ENCODE assay signal across 2 cellular contexts in genomic region chr11:33507967-33508366, GRCh38.
TF ChIP-seq lines count a peak whose summit lies in the region.

No MANE protein-coding gene starts in this region.

TF ChIP-seq in IMR-90, 13 proteins besides CTCF, POLR2A, EP300 and RAD21 (continued from another document):
- no peak for TF ChIP-seq USF2 (IDR thresholded peaks at IDR 0.05; ENCODE audit: low read depth, low read length)

TF ChIP-seq in HepG2, 621 proteins besides CTCF, POLR2A, EP300 and RAD21 (continued from another document):
- TF ChIP-seq HNF4A (CRISPR knock-in tag; IDR thresholded peaks at IDR 0.05) = 0 out of 2 replicates have a peak, but pooled peaks have one; percentile 26
- TF ChIP-seq ZNF143 (CRISPR knock-in tag; IDR thresholded peaks at IDR 0.05) = peak; percentile 85
- no peak for TF ChIP-seq ZFP1 (CRISPR knock-in tag; IDR thresholded peaks at IDR 0.05)
- TF ChIP-seq, protein P1, sequence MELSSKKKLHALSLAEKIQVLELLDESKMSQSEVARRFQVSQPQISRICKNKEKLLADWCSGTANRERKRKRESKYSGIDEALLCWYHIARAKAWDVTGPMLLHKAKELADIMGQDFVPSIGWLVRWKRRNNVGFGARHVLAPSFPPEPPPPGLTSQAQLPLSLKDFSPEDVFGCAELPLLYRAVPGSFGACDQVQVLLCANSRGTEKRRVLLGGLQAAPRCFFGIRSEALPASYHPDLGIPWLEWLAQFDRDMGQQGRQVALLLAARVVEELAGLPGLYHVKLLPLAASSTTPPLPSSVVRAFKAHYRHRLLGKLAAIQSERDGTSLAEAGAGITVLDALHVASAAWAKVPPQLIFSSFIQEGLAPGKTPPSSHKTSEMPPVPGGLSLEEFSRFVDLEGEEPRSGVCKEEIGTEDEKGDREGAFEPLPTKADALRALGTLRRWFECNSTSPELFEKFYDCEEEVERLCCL (CRISPR knock-in tag; IDR thresholded peaks at IDR 0.05; ENCODE audit: borderline replicate concordance) = no peak
- TF ChIP-seq CSRNP1 (CRISPR knock-in tag; IDR thresholded peaks at IDR 0.05) = no peak
- TF ChIP-seq, protein P2, sequence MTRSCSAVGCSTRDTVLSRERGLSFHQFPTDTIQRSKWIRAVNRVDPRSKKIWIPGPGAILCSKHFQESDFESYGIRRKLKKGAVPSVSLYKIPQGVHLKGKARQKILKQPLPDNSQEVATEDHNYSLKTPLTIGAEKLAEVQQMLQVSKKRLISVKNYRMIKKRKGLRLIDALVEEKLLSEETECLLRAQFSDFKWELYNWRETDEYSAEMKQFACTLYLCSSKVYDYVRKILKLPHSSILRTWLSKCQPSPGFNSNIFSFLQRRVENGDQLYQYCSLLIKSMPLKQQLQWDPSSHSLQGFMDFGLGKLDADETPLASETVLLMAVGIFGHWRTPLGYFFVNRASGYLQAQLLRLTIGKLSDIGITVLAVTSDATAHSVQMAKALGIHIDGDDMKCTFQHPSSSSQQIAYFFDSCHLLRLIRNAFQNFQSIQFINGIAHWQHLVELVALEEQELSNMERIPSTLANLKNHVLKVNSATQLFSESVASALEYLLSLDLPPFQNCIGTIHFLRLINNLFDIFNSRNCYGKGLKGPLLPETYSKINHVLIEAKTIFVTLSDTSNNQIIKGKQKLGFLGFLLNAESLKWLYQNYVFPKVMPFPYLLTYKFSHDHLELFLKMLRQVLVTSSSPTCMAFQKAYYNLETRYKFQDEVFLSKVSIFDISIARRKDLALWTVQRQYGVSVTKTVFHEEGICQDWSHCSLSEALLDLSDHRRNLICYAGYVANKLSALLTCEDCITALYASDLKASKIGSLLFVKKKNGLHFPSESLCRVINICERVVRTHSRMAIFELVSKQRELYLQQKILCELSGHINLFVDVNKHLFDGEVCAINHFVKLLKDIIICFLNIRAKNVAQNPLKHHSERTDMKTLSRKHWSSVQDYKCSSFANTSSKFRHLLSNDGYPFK (CRISPR knock-in tag; IDR thresholded peaks at IDR 0.05; ENCODE audit: borderline replicate concordance) = no peak
- TF ChIP-seq, protein P3, sequence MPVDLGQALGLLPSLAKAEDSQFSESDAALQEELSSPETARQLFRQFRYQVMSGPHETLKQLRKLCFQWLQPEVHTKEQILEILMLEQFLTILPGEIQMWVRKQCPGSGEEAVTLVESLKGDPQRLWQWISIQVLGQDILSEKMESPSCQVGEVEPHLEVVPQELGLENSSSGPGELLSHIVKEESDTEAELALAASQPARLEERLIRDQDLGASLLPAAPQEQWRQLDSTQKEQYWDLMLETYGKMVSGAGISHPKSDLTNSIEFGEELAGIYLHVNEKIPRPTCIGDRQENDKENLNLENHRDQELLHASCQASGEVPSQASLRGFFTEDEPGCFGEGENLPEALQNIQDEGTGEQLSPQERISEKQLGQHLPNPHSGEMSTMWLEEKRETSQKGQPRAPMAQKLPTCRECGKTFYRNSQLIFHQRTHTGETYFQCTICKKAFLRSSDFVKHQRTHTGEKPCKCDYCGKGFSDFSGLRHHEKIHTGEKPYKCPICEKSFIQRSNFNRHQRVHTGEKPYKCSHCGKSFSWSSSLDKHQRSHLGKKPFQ (CRISPR knock-in tag; IDR thresholded peaks at IDR 0.05; ENCODE audit: insufficient replicate concordance) = no peak
- TF ChIP-seq MAFG (CRISPR knock-in tag; IDR thresholded peaks at IDR 0.05) = no peak
- no peak for TF ChIP-seq TGIF2 (CRISPR knock-in tag; IDR thresholded peaks at IDR 0.05)
- peak; percentile 94 for TF ChIP-seq THAP11 (CRISPR knock-in tag; IDR thresholded peaks at IDR 0.05)
- TF ChIP-seq JUN (CRISPR knock-in tag; IDR thresholded peaks at IDR 0.05) = no peak
- no peak for TF ChIP-seq ZKSCAN8 (CRISPR knock-in tag; IDR thresholded peaks at IDR 0.05; ENCODE audit: borderline replicate concordance)
- peak; percentile 94 for TF ChIP-seq CEBPG (CRISPR knock-in tag; IDR thresholded peaks at IDR 0.05)
- no peak for TF ChIP-seq HOMEZ (CRISPR knock-in tag; IDR thresholded peaks at IDR 0.05; ENCODE audit: low read depth)
- peak; percentile 91 for TF ChIP-seq CEBPB (IDR thresholded peaks at IDR 0.05; ENCODE audit: borderline replicate concordance, low read depth, low read length)
- TF ChIP-seq MIER2 (CRISPR knock-in tag; IDR thresholded peaks at IDR 0.05) = peak; percentile 53; the same call in 1 of the 2 replicates
- TF ChIP-seq ZNF235 (CRISPR knock-in tag; IDR thresholded peaks at IDR 0.05; ENCODE audit: borderline replicate concordance) = no peak
- no peak for TF ChIP-seq ZFP90 (CRISPR knock-in tag; IDR thresholded peaks at IDR 0.05; ENCODE audit: borderline replicate concordance)
